In the genomic region with DNA sequence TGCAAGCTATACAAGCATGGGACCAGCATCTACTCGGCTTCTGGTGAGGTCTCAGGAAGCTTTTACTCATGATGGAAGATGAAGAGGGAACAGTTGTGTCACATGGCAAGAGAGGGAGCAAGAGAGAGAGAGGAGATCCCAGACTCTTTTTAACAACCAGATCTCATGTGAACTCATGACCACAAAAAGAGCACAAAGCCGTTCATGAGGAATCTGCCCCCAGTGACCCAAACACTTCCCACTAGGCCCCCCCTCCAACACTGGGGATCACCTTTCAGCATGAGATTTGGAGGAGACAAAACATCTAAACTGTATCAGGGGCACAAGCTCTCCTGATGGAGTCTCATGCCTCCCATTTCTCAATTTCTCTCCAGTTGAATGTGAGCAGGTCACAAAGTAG, we compare ENCODE assay signal across 16 cellular contexts. TPM values are rescaled to one million over a fixed set of nuclear protein-coding genes. Genes with fewer than 3 reads are reported as not detected.
"Had no signal": no experiment of that assay in that cellular context is flagged by ENCODE, and none has a peak within 500 bp of the region (broad histone marks: within the 10 kb centered on the region; RNA-seq: fewer than 3 reads in every experiment).

No MANE protein-coding gene starts in this region.

- H3K9me3 ChIP-seq: thoracic aorta had no signal

- DNase-seq: activated CD4-positive, alpha-beta T cell treated with anti-CD3 and anti-CD28 coated beads, Interleukin-2, amount 50 U/mL, for 1 hour; activated CD4-positive, CD25-positive, alpha-beta regulatory T cell; activated CD8-positive, alpha-beta memory T cell treated with anti-CD3 and anti-CD28 coated beads for 24 hours; activated naive CD8-positive, alpha-beta T cell treated with anti-CD3 and anti-CD28 coated beads for 36 hours; effector CD8-positive, alpha-beta T cell; midbrain; naive thymus-derived CD4-positive, alpha-beta T cell; posterior cingulate gyrus; retina; small intestine; stimulated activated naive CD8-positive, alpha-beta T cell treated with anti-CD3 and anti-CD28 coated beads, Interleukin-15, amount 100 ng/mL, for 72 hours; SW 1271 had no signal

- H3K27ac ChIP-seq: brain microvascular endothelial cell, foreskin keratinocyte, thoracic aorta had no signal

- H3K27me3 ChIP-seq: brain microvascular endothelial cell, foreskin keratinocyte had no signal

- H3K4me1 ChIP-seq: foreskin keratinocyte had no signal

- H3K4me3 ChIP-seq: lung, thoracic aorta had no signal

- H3K36me3 ChIP-seq: brain microvascular endothelial cell, thoracic aorta had no signal

RNA-seq across cellular contexts. Expression of a gene that starts 38.6 kb away (rescaled TPM):
- polyA plus RNA-seq: foreskin keratinocyte had no signal
